In the genomic region with DNA sequence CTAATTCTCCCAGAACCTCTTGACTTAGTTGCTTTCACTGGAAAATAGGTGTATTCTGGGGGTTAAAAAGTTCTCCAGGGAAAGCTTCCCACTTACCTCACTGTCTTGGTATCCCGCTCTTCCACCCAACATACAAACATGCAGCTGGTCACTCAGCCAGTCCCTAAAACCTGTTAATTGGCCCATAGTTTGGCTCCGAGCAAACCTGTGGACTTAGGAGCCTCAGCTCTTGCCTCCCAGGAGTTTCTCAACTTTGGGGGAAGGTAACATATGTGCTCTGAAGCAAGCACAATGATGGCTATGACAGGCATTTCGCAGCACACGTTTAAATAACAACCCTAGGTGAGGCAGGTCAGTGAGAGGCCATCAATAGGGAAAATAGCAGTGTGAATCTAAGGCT, we compare ENCODE assay signal across 24 cellular contexts.
"Had no signal": no experiment of that assay in that cellular context is flagged by ENCODE, and none has a peak within 500 bp of the region (broad histone marks: within the 10 kb centered on the region; RNA-seq: fewer than 3 reads in every experiment).

No MANE protein-coding gene starts in this region.

- H3K9me3 ChIP-seq: ascending aorta, Peyer's patch, SJCRH30, SK-N-SH had no signal

- H3K36me3 ChIP-seq: ascending aorta, brain microvascular endothelial cell, cardiac muscle cell, Peyer's patch, SJCRH30, WERI-Rb-1 had no signal

- H3K4me1 ChIP-seq: Peyer's patch had no signal

- H3K9ac ChIP-seq: SK-N-SH had no signal

- H3K36me3 Mint-ChIP-seq: activated naive CD8-positive, alpha-beta T cell treated with anti-CD3 and anti-CD28 coated beads, Interleukin-2, amount 10 ng/mL, durations not matched to agents 7 days and 5 days had no signal

- H3K4me1 Mint-ChIP-seq: activated CD4-positive, alpha-beta T cell treated with anti-CD3 and anti-CD28 coated beads for 36 hours; activated naive CD8-positive, alpha-beta T cell treated with anti-CD3 and anti-CD28 coated beads, Interleukin-2, amount 10 ng/mL, durations not matched to agents 7 days and 5 days had no signal

- DNase-seq: activated CD4-positive, alpha-beta T cell treated with anti-CD3 and anti-CD28 coated beads for 36 hours; activated CD8-positive, alpha-beta memory T cell treated with anti-CD3 and anti-CD28 coated beads, Interleukin-2, amount 50 U/mL, for 48 hours; activated CD8-positive, alpha-beta T cell treated with anti-CD3 and anti-CD28 coated beads, Interleukin-2, amount 10 ng/mL, durations not matched to agents 7 days and 5 days; activated naive CD4-positive, alpha-beta T cell treated with anti-CD3 and anti-CD28 coated beads, Interleukin-2, amount 50 U/mL, for 16 hours; activated naive CD8-positive, alpha-beta T cell treated with anti-CD3 and anti-CD28 coated beads, Interleukin-2, amount 10 ng/mL, durations not matched to agents 7 days and 5 days; activated T-cell treated with anti-CD3 and anti-CD28 coated beads, Interleukin-2, amount 50 U/mL, for 1 hour; brain microvascular endothelial cell; cerebellar nuclear complex; KG1; NCI-H1092; NCI-H1417; NCI-H1930; NCI-H2171 treated with DMSO at 0.1 percent for 48 hours; NCI-H345; NCI-H510A treated with DMSO at 0.1 percent for 48 hours; Peyer's patch; Right ventricle myocardium superior; SJCRH30; SK-N-SH; T-helper 1 cell; WERI-Rb-1 had no signal

- H3K27ac Mint-ChIP-seq: activated CD4-positive, alpha-beta T cell treated with anti-CD3 and anti-CD28 coated beads for 36 hours; activated CD8-positive, alpha-beta T cell treated with anti-CD3 and anti-CD28 coated beads, Interleukin-2, amount 10 ng/mL, durations not matched to agents 7 days and 5 days; activated naive CD8-positive, alpha-beta T cell treated with anti-CD3 and anti-CD28 coated beads, Interleukin-2, amount 10 ng/mL, durations not matched to agents 7 days and 5 days had no signal

- H3K4me3 Mint-ChIP-seq: activated CD4-positive, alpha-beta T cell treated with anti-CD3 and anti-CD28 coated beads for 36 hours; activated CD8-positive, alpha-beta T cell treated with anti-CD3 and anti-CD28 coated beads, Interleukin-2, amount 10 ng/mL, durations not matched to agents 7 days and 5 days; activated naive CD8-positive, alpha-beta T cell treated with anti-CD3 and anti-CD28 coated beads, Interleukin-2, amount 10 ng/mL, durations not matched to agents 7 days and 5 days had no signal

- H3K27ac ChIP-seq: brain microvascular endothelial cell, cardiac muscle cell, Peyer's patch, RWPE1, WERI-Rb-1 had no signal

- ATAC-seq: activated CD4-positive, alpha-beta T cell treated with anti-CD3 and anti-CD28 coated beads for 36 hours; activated CD8-positive, alpha-beta T cell treated with anti-CD3 and anti-CD28 coated beads, Interleukin-2, amount 10 ng/mL, durations not matched to agents 7 days and 5 days had no signal

- H3K9me3 Mint-ChIP-seq: activated naive CD8-positive, alpha-beta T cell treated with anti-CD3 and anti-CD28 coated beads, Interleukin-2, amount 10 ng/mL, durations not matched to agents 7 days and 5 days had no signal

- H3K4me2 ChIP-seq: SK-N-SH had no signal

- H3K27me3 ChIP-seq: ascending aorta, brain microvascular endothelial cell, cardiac muscle cell, Peyer's patch, SJCRH30 had no signal

- H3K4me3 ChIP-seq: ascending aorta, cardiac muscle cell, Peyer's patch, SJCRH30 had no signal

- H3K9me2 ChIP-seq: SK-N-SH had no signal
